1 cellular context compared by ENCODE assay signal in genomic region chr20:38973546-38974120, GRCh38.
TF ChIP-seq lines count a peak whose summit lies in the region.

No MANE protein-coding gene starts in this region.

TF ChIP-seq in IMR-90, 13 proteins besides CTCF, POLR2A, EP300 and RAD21:
- TF ChIP-seq BHLHE40 (IDR thresholded peaks at IDR 0.05; ENCODE audit: low read depth, low read length) (no peak), MAZ (IDR thresholded peaks at IDR 0.05; ENCODE audit: borderline replicate concordance, low read depth, low read length) (no peak), FOS (IDR thresholded peaks at IDR 0.05; ENCODE audit: low read depth, low read length) (no peak), ELK1 (IDR thresholded peaks at IDR 0.05; ENCODE audit: borderline replicate concordance, low read depth, low read length) (no peak), USF2 (IDR thresholded peaks at IDR 0.05; ENCODE audit: low read depth, low read length) (no peak), CHD1 (IDR thresholded peaks at IDR 0.05; ENCODE audit: low read depth, low read length) (no peak), SMC3 (IDR thresholded peaks at IDR 0.05; ENCODE audit: low read depth, low read length) (no peak), CEBPB (IDR thresholded peaks at IDR 0.05; ENCODE audit: low read depth, low read length) (no peak), MXI1 (IDR thresholded peaks at IDR 0.05; ENCODE audit: borderline replicate concordance, low read depth, low read length) (no peak), RCOR1 (IDR thresholded peaks at IDR 0.05; ENCODE audit: insufficient replicate concordance, low read length) (no peak), NFE2L2 (IDR thresholded peaks at IDR 0.05; ENCODE audit: low read depth, low read length) (no peak), RFX5 (IDR thresholded peaks at IDR 0.05; ENCODE audit: low read depth, low read length) (no peak), MAFK (IDR thresholded peaks at IDR 0.05; ENCODE audit: low read depth, low read length) (no peak)
